In the genomic region with DNA sequence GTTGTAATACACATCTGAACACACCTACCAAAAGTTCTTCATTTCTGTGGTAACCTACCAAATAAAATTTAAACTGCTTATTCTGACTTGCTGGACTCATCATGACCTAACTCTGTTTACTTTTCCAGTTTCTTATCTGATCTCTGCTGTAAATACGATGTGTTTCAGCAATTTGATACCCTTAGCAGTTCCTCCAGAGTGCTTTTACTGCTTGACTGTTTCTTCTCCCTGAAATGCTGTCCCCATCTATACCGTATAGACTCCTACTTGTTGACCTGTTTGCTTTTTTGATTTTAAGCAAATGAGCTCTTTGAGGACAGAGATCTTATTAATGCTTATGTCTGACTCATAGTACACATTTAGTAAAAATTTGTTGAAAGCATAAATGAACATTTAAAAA, we compare ENCODE assay signal across 22 cellular contexts.
DNase-seq lines count a peak whose midpoint lies in the region; ATAC-seq, FAIRE-seq and TF ChIP-seq lines count a peak whose summit lies in the region.
"Had no signal": no experiment of that assay in that cellular context is flagged by ENCODE, and none has a peak within 500 bp of the region (broad histone marks: within the 10 kb centered on the region; RNA-seq: fewer than 3 reads in every experiment).

No MANE protein-coding gene starts in this region.

- H3K9me3 Mint-ChIP-seq in activated naive CD4-positive, alpha-beta T cell treated with anti-CD3 and anti-CD28 coated beads, Interleukin-2, amount 50 U/mL, for 72 hours, result peaks cover 0 to 5% of the 10 kb centered on the region in 2 donors

- no peak overlapping the region for H3K27ac Mint-ChIP-seq in activated naive CD4-positive, alpha-beta T cell treated with anti-CD3 and anti-CD28 coated beads, Interleukin-2, amount 50 U/mL, for 72 hours

- no peaks in the 10 kb centered on the region for H3K9me3 ChIP-seq in A549
- no peaks in the 10 kb centered on the region for H3K9me3 ChIP-seq in hepatocyte (ENCODE audit: low read depth)
- H3K9me3 ChIP-seq: sigmoid colon, thoracic aorta had no signal

- POLR2A ChIA-PET in A549 (lab: Yijun Ruan, JAX), result no interaction called here
- POLR2A ChIA-PET in HEK293T (lab: Yijun Ruan, JAX), result no interaction called here

- H3K36me3 ChIP-seq in hepatocyte (replicated peaks; ENCODE audit: insufficient read depth, low read depth), result no peaks in the 10 kb centered on the region
- H3K36me3 ChIP-seq: brain microvascular endothelial cell, sigmoid colon, thoracic aorta had no signal

- no peak overlapping the region for H3K4me3 ChIP-seq in A549
- H3K4me3 ChIP-seq in hepatocyte, result no peak overlapping the region
- H3K4me3 ChIP-seq: sigmoid colon, thoracic aorta had no signal

- H3K27me3 ChIP-seq in hepatocyte, result no peaks in the 10 kb centered on the region
- H3K27me3 ChIP-seq: brain microvascular endothelial cell, sigmoid colon had no signal

- H3K79me2 ChIP-seq in hepatocyte, result peaks cover 79% of the 10 kb centered on the region

- no peak for FAIRE-seq in A549 (lab: Jason Lieb, UNC)
- FAIRE-seq: H1 had no signal

- H4K20me1 ChIP-seq in hepatocyte (ENCODE audit: insufficient read depth, poor library complexity, severe bottlenecking), result peaks cover 30% of the 10 kb centered on the region

- H3K4me1 ChIP-seq in A549, result peaks cover 14% of the 10 kb centered on the region
- peaks cover 7% of the 10 kb centered on the region for H3K4me1 ChIP-seq in hepatocyte (ENCODE audit: insufficient read depth)

- peak overlapping the region; percentile 40; the same call in 2 of the 3 replicates for H3K4me2 ChIP-seq in A549
- peak overlapping the region; percentile 6 for H3K4me2 ChIP-seq in hepatocyte

- TF ChIP-seq POLR2A in A549 (IDR thresholded peaks at IDR 0.05; ENCODE audit: low read length), result no peak

- no peak overlapping the region for H3K27ac ChIP-seq in A549
- peak overlapping the region; percentile 73 for H3K27ac ChIP-seq in VCaP
- no peak overlapping the region for H3K27ac ChIP-seq in hepatocyte
- H3K27ac ChIP-seq: brain microvascular endothelial cell, sigmoid colon, thoracic aorta had no signal

- H3K36me3 Mint-ChIP-seq in activated naive CD4-positive, alpha-beta T cell treated with anti-CD3 and anti-CD28 coated beads, Interleukin-2, amount 50 U/mL, for 72 hours, result peaks cover 0 to 23% of the 10 kb centered on the region in 2 donors

- TF ChIP-seq EP300 in A549 (IDR thresholded peaks at IDR 0.05), result no peak

- DNase-seq in A549 (ENCODE audit: low read depth in 1 of 2, low spot score in 1 of 2) (peak; percentile 1 to 8), HEK293T (ENCODE audit: extremely low spot score) (peak; percentile 65), hepatocyte (ENCODE audit: low spot score) (no peak), D341Med (ENCODE audit: low spot score) (no peak)
- no peak for DNase-seq in activated naive CD4-positive, alpha-beta T cell treated with anti-CD3 and anti-CD28 coated beads, Interleukin-2, amount 50 U/mL, for 72 hours (ENCODE audit: low spot score in 2 of 2)
- DNase-seq: activated gamma-delta T cell treated with Interleukin-2 at 50 U/mL for 16 hours; brain microvascular endothelial cell; DMS 273 treated with DMSO at 0.1 percent for 48 hours; effector CD4-positive, alpha-beta T cell; foreskin melanocyte; mammary epithelial cell; NCI-H1092 treated with DMSO at 0.1 percent for 48 hours; NK-92 treated with Interleukin-12 subunit alpha and Interleukin-12 subunit beta, amount 100 ng/mL, for 24 hours; SHP77 treated with DMSO at 0.1 percent for 48 hours; sigmoid colon; stimulated activated CD4-positive, alpha-beta T cell treated with anti-CD3 and anti-CD28 coated beads, Interleukin-4, amount 100 ng/mL, for 1 hour; T-helper 9 cell had no signal

- no peak for TF ChIP-seq RAD21 in A549 (conservative IDR thresholded peaks at IDR 0.05 in 1 of 2, IDR thresholded peaks at IDR 0.05 in 1 of 2)

- 15% methylated on average over 2 of the region's 2 CpGs for WGBS in A549 (ENCODE audit: missing lambda C conversion rate)
- 8% methylated on average over 2 of the region's 2 CpGs for WGBS in hepatocyte (ENCODE audit: low lambda C conversion rate, missing lambda C conversion rate)

- CTCF ChIA-PET in A549 (lab: Yijun Ruan, JAX), result interaction anchor here (0.6 to 1.4 kb wide), 5 partner anchors 23 to 673 kb away, joined by 3 to 4 read pairs (median 3); no protein-coding TSS in a partner anchor
- CTCF ChIA-PET in HEK293T (lab: Yijun Ruan, JAX), result interaction anchor here (0.6 to 1.8 kb wide), 2 partner anchors 15 to 198 kb away, joined by 3 to 6 read pairs; no protein-coding TSS in a partner anchor

- TF ChIP-seq CTCF in A549 (IDR thresholded peaks at IDR 0.05) (no peak), VCaP (conservative IDR thresholded peaks at IDR 0.05) (no peak), hepatocyte (IDR thresholded peaks at IDR 0.05; ENCODE audit: poor library complexity) (no peak)

- no peak overlapping the region for H2AFZ ChIP-seq in hepatocyte

- H3K9me2 ChIP-seq in hepatocyte (replicated peaks; ENCODE audit: insufficient read depth), result no peaks in the 10 kb centered on the region

- ATAC-seq in A549, result peak; percentile 39 to 60; a peak in 4 of 6 replicates
- no peak for ATAC-seq in HG03354 (IDR thresholded peaks at IDR 0.05; ENCODE audit: poor library complexity, severe bottlenecking, unreplicated experiment)
- no peak for ATAC-seq in activated naive CD4-positive, alpha-beta T cell treated with anti-CD3 and anti-CD28 coated beads, Interleukin-2, amount 50 U/mL, for 72 hours
- no peak for ATAC-seq in esophagus mucosa

TF ChIP-seq in A549, 52 proteins besides CTCF, POLR2A, EP300 and RAD21:
- TF ChIP-seq SMC3 (IDR thresholded peaks at IDR 0.05), result no peak
- TF ChIP-seq GATA3 (IDR thresholded peaks at IDR 0.05; ENCODE audit: borderline replicate concordance), result peak; percentile 67
TF ChIP-seq in A549: peak in this region for 1.

TF ChIP-seq in HEK293T, 16 proteins besides CTCF, POLR2A, EP300 and RAD21:
- TF ChIP-seq BHLHE40 (IDR thresholded peaks at IDR 0.05; ENCODE audit: borderline replicate concordance) (no peak), FOXK2 (IDR thresholded peaks at IDR 0.05) (0 out of 2 replicates have a peak, but pooled peaks have one; percentile 62), FOXA1 (IDR thresholded peaks at IDR 0.05) (peak; percentile 93), ZNF384 (IDR thresholded peaks at IDR 0.05) (no peak), SUZ12 (IDR thresholded peaks at IDR 0.05) (no peak), LEF1 (IDR thresholded peaks at IDR 0.05; ENCODE audit: borderline replicate concordance) (no peak), CTBP1 (IDR thresholded peaks at IDR 0.05; ENCODE audit: borderline replicate concordance) (peak; percentile 91), TARDBP (IDR thresholded peaks at IDR 0.05) (no peak)
- TF ChIP-seq, protein P1, sequence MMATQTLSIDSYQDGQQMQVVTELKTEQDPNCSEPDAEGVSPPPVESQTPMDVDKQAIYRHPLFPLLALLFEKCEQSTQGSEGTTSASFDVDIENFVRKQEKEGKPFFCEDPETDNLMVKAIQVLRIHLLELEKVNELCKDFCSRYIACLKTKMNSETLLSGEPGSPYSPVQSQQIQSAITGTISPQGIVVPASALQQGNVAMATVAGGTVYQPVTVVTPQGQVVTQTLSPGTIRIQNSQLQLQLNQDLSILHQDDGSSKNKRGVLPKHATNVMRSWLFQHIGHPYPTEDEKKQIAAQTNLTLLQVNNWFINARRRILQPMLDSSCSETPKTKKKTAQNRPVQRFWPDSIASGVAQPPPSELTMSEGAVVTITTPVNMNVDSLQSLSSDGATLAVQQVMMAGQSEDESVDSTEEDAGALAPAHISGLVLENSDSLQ (IDR thresholded peaks at IDR 0.05), result no peak

Comparison
In these comparisons a context has a peak if more than half of its experiments do, and no peak if none do; other contexts are left out.
1. ATAC-seq: peak in A549 (2 of 2); none in HG03354 (single experiment), activated naive CD4-positive, alpha-beta T cell treated with anti-CD3 and anti-CD28 coated beads, Interleukin-2, amount 50 U/mL, for 72 hours (0 of 2) and esophagus mucosa (single experiment).
2. DNase-seq: peak in A549 (2 of 2) and HEK293T (single experiment); none in hepatocyte (single experiment), D341Med (single experiment) and activated naive CD4-positive, alpha-beta T cell treated with anti-CD3 and anti-CD28 coated beads, Interleukin-2, amount 50 U/mL, for 72 hours (0 of 2).